ENCODE assay signal across 26 cellular contexts in the genomic region with DNA sequence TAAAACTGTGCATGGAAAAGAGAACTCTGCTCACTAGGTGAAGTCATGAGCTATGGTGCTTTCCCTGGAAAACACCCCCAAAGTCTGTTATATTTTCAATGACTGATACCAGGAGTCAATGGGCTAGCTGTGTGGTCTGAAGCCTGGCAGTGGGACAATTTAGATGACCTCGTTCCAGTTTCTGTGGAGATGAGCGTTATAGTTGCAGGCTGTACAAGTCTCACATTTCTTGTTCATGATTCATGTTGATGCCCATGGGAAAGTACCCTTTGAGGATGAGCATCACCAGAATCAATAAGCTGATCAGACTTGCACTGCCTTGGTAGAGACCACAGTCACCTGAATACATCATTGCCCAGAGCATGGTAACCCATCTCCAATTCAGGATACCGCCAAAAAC.
A peak's percentile ranks its signal among the peaks of the same experiment; 100 is the strongest.
DNase-seq lines count a peak whose midpoint lies in the region; ATAC-seq and TF ChIP-seq lines count a peak whose summit lies in the region.
"Had no signal": no experiment of that assay in that cellular context is flagged by ENCODE, and none has a peak within 500 bp of the region (broad histone marks: within the 10 kb centered on the region; RNA-seq: fewer than 3 reads in every experiment).

No MANE protein-coding gene starts in this region.

- no peaks in the 10 kb centered on the region for H3K27me3 Mint-ChIP-seq in neural crest cell (ENCODE audit: low read depth)
- H3K27me3 Mint-ChIP-seq: CD4-positive, alpha-beta T cell; effector memory CD8-positive, alpha-beta T cell; T-cell had no signal

- H3K4me3 ChIP-seq in epithelial cell of proximal tubule (ENCODE audit: low read depth, low read length): no peak overlapping the region
- H3K4me3 ChIP-seq: cardiac muscle cell, coronary artery, esophagus muscularis mucosa, K562, Peyer's patch, psoas muscle, upper lobe of left lung had no signal

- intact Hi-C loops in left ventricle myocardium superior (cut with micrococcal nuclease): no loop called here

- DNase-seq in HS-5 (ENCODE audit: low read depth): peak; percentile 43
- DNase-seq in epithelial cell of proximal tubule (ENCODE audit: low read depth): peak; percentile 31
- DNase-seq in neural crest cell (ENCODE audit: low read depth, low spot score): no peak
- no peak for DNase-seq in NK-92 (lab: John Stamatoyannopoulos, UW; ENCODE audit: unreplicated experiment)
- no peak for DNase-seq in SW 1271 (lab: John Stamatoyannopoulos, UW)
- no peak for DNase-seq in left ventricle myocardium superior
- DNase-seq: activated CD4-positive, alpha-beta T cell treated with anti-CD3 and anti-CD28 coated beads for 1 hour; activated naive CD4-positive, alpha-beta T cell; activated T-cell treated with anti-CD3 and anti-CD28 coated beads, Interleukin-2, amount 50 U/mL, for 1 hour; CD4-positive, alpha-beta T cell; effector memory CD8-positive, alpha-beta T cell; glutamatergic neuron; H7; mammary epithelial cell; NCI-H1436; NCI-H524; Peyer's patch; psoas muscle; T-cell; upper lobe of left lung had no signal

- peaks cover 13% of the 10 kb centered on the region for H3K4me1 Mint-ChIP-seq in neural crest cell
- H3K4me1 Mint-ChIP-seq: T-cell had no signal

- peak overlapping the region; percentile 57 for H3K27ac Mint-ChIP-seq in neural crest cell (ENCODE audit: unreplicated experiment)
- H3K27ac Mint-ChIP-seq: CD4-positive, alpha-beta T cell; effector memory CD8-positive, alpha-beta T cell; T-cell had no signal

- H3K36me3 Mint-ChIP-seq in neural crest cell (ENCODE audit: low read depth): peaks cover 28% of the 10 kb centered on the region
- H3K36me3 Mint-ChIP-seq: T-cell had no signal

- H3K9me3 Mint-ChIP-seq in neural crest cell: peaks cover 8% of the 10 kb centered on the region

- peak; percentile 44 for ATAC-seq in GM21423 (IDR thresholded peaks at IDR 0.05; ENCODE audit: unreplicated experiment)
- ATAC-seq in HG03521 (IDR thresholded peaks at IDR 0.05; ENCODE audit: unreplicated experiment): no peak
- no peak for ATAC-seq in left ventricle myocardium superior
- ATAC-seq: effector memory CD8-positive, alpha-beta T cell; K562; psoas muscle; T-cell had no signal

- TF ChIP-seq CTCF in epithelial cell of proximal tubule (conservative IDR thresholded peaks at IDR 0.05; ENCODE audit: low read depth, low read length) (peak; percentile 3), neural crest cell (conservative IDR thresholded peaks at IDR 0.05) (no peak)

- H3K4me3 Mint-ChIP-seq in neural crest cell: no peak overlapping the region
- H3K4me3 Mint-ChIP-seq: CD4-positive, alpha-beta T cell; effector memory CD8-positive, alpha-beta T cell; T-cell had no signal

Comparison
In these comparisons a context has a peak if more than half of its experiments do, and no peak if none do; other contexts are left out.
1. DNase-seq: peak in HS-5 (single experiment) and epithelial cell of proximal tubule (single experiment); none in neural crest cell (single experiment), NK-92 (single experiment), SW 1271 (0 of 2) and left ventricle myocardium superior (single experiment).